13 cellular contexts compared by ENCODE assay signal in the genomic region with DNA sequence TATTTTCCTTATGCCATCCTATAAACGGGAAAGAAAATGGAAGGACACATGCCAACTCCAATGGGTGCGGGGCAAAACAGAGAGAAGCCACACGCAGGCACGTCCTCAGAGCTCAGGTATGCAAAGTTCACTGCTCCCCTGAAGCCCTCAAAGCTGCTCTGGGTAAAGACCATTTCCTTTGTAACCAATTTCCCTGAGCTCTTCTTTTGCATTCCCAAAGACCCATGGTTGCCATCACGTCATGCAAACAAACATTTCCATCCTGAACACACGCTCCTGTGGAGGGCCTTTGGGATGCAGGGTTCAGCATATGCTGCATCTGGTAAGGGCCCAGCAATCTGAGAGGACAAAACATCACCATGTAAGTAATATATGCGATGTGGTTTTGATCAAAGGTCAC.
DNase-seq lines count a peak whose midpoint lies in the region; ATAC-seq and TF ChIP-seq lines count a peak whose summit lies in the region.
"Had no signal": no experiment of that assay in that cellular context is flagged by ENCODE, and none has a peak within 500 bp of the region (broad histone marks: within the 10 kb centered on the region; RNA-seq: fewer than 3 reads in every experiment).

No MANE protein-coding gene starts in this region.

- H3K9me3 Mint-ChIP-seq in Caco-2 (ENCODE audit: unreplicated experiment) (no peaks in the 10 kb centered on the region), osteocyte (ENCODE audit: unreplicated experiment) (no peaks in the 10 kb centered on the region)

- peaks cover 7% of the 10 kb centered on the region for H3K36me3 ChIP-seq in Caco-2 (ENCODE audit: control insufficient read depth, insufficient read depth, low read length)
- H3K36me3 ChIP-seq in HUES64 (ENCODE audit: insufficient read depth, low read length) = peaks cover 51% of the 10 kb centered on the region

- POLR2A ChIA-PET in Caco-2 (lab: Charles Lee) = no interaction called here

- no peaks in the 10 kb centered on the region for H3K4me1 Mint-ChIP-seq in Caco-2 (ENCODE audit: low read depth, unreplicated experiment)
- H3K4me1 Mint-ChIP-seq in osteocyte (ENCODE audit: unreplicated experiment) = peaks cover 4% of the 10 kb centered on the region

- peak overlapping the region; percentile 19; the same call in 1 of the 2 replicates for H3K9ac ChIP-seq in HUES64 (ENCODE audit: low read depth, low read length)

- DNase-seq in Caco-2 = no peak
- DNase-seq in ecto neural progenitor cell (ENCODE audit: low spot score) = peak; percentile 17
- DNase-seq in osteocyte (ENCODE audit: extremely low spot score, unreplicated experiment) = peak; percentile 40
- DNase-seq in anterior cingulate cortex (lab: John Stamatoyannopoulos, UW) = no peak
- DNase-seq: activated CD4-positive, alpha-beta T cell treated with anti-CD3 and anti-CD28 coated beads for 1 hour; DMS79; erythroblast; NCI-H1092 treated with DMSO at 0.1 percent for 48 hours had no signal

- H3K9me3 ChIP-seq in Caco-2 (no peaks in the 10 kb centered on the region), HUES64 (ENCODE audit: insufficient read depth, low read depth, low read length) (no peaks in the 10 kb centered on the region)
- H3K9me3 ChIP-seq: SJSA1 had no signal

- no TSS peak for BruUV-seq in Caco-2 (replicated peaks; lab: Mats Ljungman, UMichigan)

- H3K27ac ChIP-seq in HUES64 (ENCODE audit: low read depth, low read length) = peak overlapping the region; percentile 86
- H3K27ac ChIP-seq: SJSA1 had no signal

- intact Hi-C loops in Caco-2 (cut with micrococcal nuclease; ENCODE audit: unreplicated experiment) = no loop called here

- no peaks in the 10 kb centered on the region for H3K27me3 ChIP-seq in Caco-2 (replicated peaks; ENCODE audit: control insufficient read depth, insufficient read depth, low read length)
- no peaks in the 10 kb centered on the region for H3K27me3 ChIP-seq in HUES64 (ENCODE audit: insufficient read depth, low read length)
- H3K27me3 ChIP-seq: SJSA1 had no signal

- TF ChIP-seq CTCF in Caco-2 (IDR thresholded peaks at IDR 0.05; ENCODE audit: insufficient read depth in 1 of 2, low read depth in 1 of 2, low read length in 1 of 2, severe bottlenecking in 1 of 2, unreplicated experiment in 1 of 2) = no peak
- no peak for TF ChIP-seq CTCF in osteocyte (IDR thresholded peaks at IDR 0.05)

- H3K27me3 Mint-ChIP-seq in Caco-2 (ENCODE audit: insufficient read depth, unreplicated experiment) = no peaks in the 10 kb centered on the region
- no peaks in the 10 kb centered on the region for H3K27me3 Mint-ChIP-seq in osteocyte (ENCODE audit: unreplicated experiment)

- peaks cover 99% of the 10 kb centered on the region for H3K36me3 Mint-ChIP-seq in Caco-2 (ENCODE audit: insufficient read depth, unreplicated experiment)
- H3K36me3 Mint-ChIP-seq in osteocyte (ENCODE audit: unreplicated experiment) = peaks cover 33% of the 10 kb centered on the region

- H3K4me3 Mint-ChIP-seq in Caco-2 (ENCODE audit: unreplicated experiment) (no peak overlapping the region), osteocyte (ENCODE audit: unreplicated experiment) (no peak overlapping the region)

- CTCF ChIA-PET in Caco-2 (lab: Charles Lee) = no interaction called here

- H3K4me1 ChIP-seq in Caco-2 (no peaks in the 10 kb centered on the region), HUES64 (ENCODE audit: insufficient read depth, low read length) (peaks cover 22% of the 10 kb centered on the region)
- H3K4me1 ChIP-seq: SJSA1 had no signal

- 45% methylated on average over 7 of the region's 7 CpGs for WGBS in HUES64

- ATAC-seq in GM21717 (IDR thresholded peaks at IDR 0.05; ENCODE audit: unreplicated experiment) (no peak), GM18858 (IDR thresholded peaks at IDR 0.05; ENCODE audit: unreplicated experiment) (no peak)

- H3K27ac Mint-ChIP-seq in Caco-2 (ENCODE audit: unreplicated experiment) = peak overlapping the region; percentile 56
- no peak overlapping the region for H3K27ac Mint-ChIP-seq in osteocyte (ENCODE audit: unreplicated experiment)

- H3K4me3 ChIP-seq in Caco-2 (ENCODE audit: low read depth, low read length) = no peak overlapping the region
- H3K4me3 ChIP-seq in HUES64 (ENCODE audit: low read length) = no peak overlapping the region
- H3K4me3 ChIP-seq: SJSA1, smooth muscle cell had no signal

Comparison
In these comparisons a context has a peak if more than half of its experiments do, and no peak if none do; other contexts are left out.
1. DNase-seq: peak in ecto neural progenitor cell (single experiment) and osteocyte (single experiment); none in Caco-2 (0 of 2) and anterior cingulate cortex (0 of 58).